Comparison of ENCODE assay signal across 17 cellular contexts in the genomic region with DNA sequence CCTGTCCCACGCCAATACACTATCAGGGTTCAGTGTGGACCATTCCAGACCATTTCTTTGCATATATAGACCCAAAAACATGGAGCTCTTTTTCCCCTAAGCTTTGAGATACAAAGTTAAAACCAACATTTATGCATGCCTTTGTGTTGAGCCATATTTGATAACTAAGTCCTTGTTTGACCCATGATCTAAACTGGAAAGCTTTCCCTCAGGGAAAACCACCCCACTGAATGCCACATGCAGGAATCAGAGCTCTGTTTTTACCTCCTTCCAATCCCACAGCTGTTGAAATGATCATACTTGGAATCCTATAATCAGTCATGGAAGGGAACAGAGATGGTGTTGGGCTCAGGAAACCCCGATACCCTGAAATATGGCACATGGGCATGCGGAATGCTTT. TPM values are rescaled to one million over a fixed set of nuclear protein-coding genes. Genes with fewer than 3 reads are reported as not detected.
DNase-seq lines count a peak whose midpoint lies in the region; ATAC-seq and TF ChIP-seq lines count a peak whose summit lies in the region.
"Had no signal": no experiment of that assay in that cellular context is flagged by ENCODE, and none has a peak within 500 bp of the region (broad histone marks: within the 10 kb centered on the region; RNA-seq: fewer than 3 reads in every experiment).

No MANE protein-coding gene starts in this region.

- intact Hi-C loops in naive thymus-derived CD4-positive, alpha-beta T cell (cut with micrococcal nuclease): no loop called here
- intact Hi-C loops in PC-3 (cut with micrococcal nuclease): no loop called here

- no peaks in the 10 kb centered on the region for H3F3A ChIP-seq in PC-3 (ENCODE audit: low read length, unreplicated experiment)

- H3K27me3 ChIP-seq in brain microvascular endothelial cell (replicated peaks) (no peaks in the 10 kb centered on the region), PC-3 (ENCODE audit: low read length) (no peaks in the 10 kb centered on the region)
- no peaks in the 10 kb centered on the region for H3K27me3 ChIP-seq in naive thymus-derived CD4-positive, alpha-beta T cell (ENCODE audit: control insufficient read depth in 2 of 2, insufficient read depth in 2 of 2, low read length in 2 of 2)

- BruUV-seq in PC-3 (replicated peaks; lab: Mats Ljungman, UMichigan): no TSS peak

- peak; percentile 21 for DNase-seq in AG08395 (ENCODE audit: low spot score)
- peak; percentile 23 for DNase-seq in HS-5 (ENCODE audit: low read depth)
- DNase-seq in brain microvascular endothelial cell: peak; percentile 30
- peak; percentile 95 for DNase-seq in myocyte (ENCODE audit: low read depth)
- no peak for DNase-seq in naive thymus-derived CD4-positive, alpha-beta T cell
- DNase-seq in PC-3: no peak
- DNase-seq in amygdala (lab: John Stamatoyannopoulos, UW): no peak
- no peak for DNase-seq in HEK293T (ENCODE audit: extremely low spot score)
- DNase-seq: activated CD4-positive, alpha-beta T cell treated with anti-CD3 and anti-CD28 coated beads, Interleukin-2, amount 50 U/mL, for 1 hour; cerebellar nuclear complex; GDM1; H9; mammary epithelial cell; NCI-H2029; NCI-H510A treated with DMSO at 0.1 percent for 48 hours had no signal

- CTCF ChIA-PET in naive thymus-derived CD4-positive, alpha-beta T cell (lab: Charles Lee): no interaction called here
- CTCF ChIA-PET in PC-3 (lab: Charles Lee) (no interaction called here), HEK293T (lab: Yijun Ruan, JAX) (interaction anchor here (0.8 kb wide), 1 partner anchor 272 kb away, joined by 3 read pairs; no protein-coding TSS in a partner anchor)

- peaks cover 0 to 5% (median 0%) of the 10 kb centered on the region in 7 donors for H3K4me1 Mint-ChIP-seq in naive thymus-derived CD4-positive, alpha-beta T cell
- H3K4me1 Mint-ChIP-seq: activated naive CD4-positive, alpha-beta T cell treated with anti-CD3 and anti-CD28 coated beads, Interleukin-2, amount 50 U/mL, for 24 hours had no signal

- ATAC-seq in naive thymus-derived CD4-positive, alpha-beta T cell: no peak
- no peak for ATAC-seq in PC-3

- no peaks in the 10 kb centered on the region for H3K9me2 ChIP-seq in PC-3 (replicated peaks; ENCODE audit: low read length)

- H3K4me3 ChIP-seq in brain microvascular endothelial cell (ENCODE audit: low read depth, low read length) (no peak overlapping the region), PC-3 (ENCODE audit: low read length) (no peak overlapping the region)
- H3K4me3 ChIP-seq in naive thymus-derived CD4-positive, alpha-beta T cell (ENCODE audit: low read length): no peak overlapping the region

- no peaks in the 10 kb centered on the region for H3K9me3 ChIP-seq in naive thymus-derived CD4-positive, alpha-beta T cell (ENCODE audit: control insufficient read depth in 2 of 3, low read length in 3 of 3)
- H3K9me3 ChIP-seq in PC-3 (ENCODE audit: low read length): no peaks in the 10 kb centered on the region

- H3K9ac ChIP-seq in PC-3 (ENCODE audit: low read length): no peak overlapping the region

- POLR2A ChIA-PET in naive thymus-derived CD4-positive, alpha-beta T cell (lab: Charles Lee): no interaction called here
- POLR2A ChIA-PET in PC-3 (lab: Charles Lee; ENCODE audit: unreplicated experiment): no interaction called here
- POLR2A ChIA-PET in HEK293T (lab: Yijun Ruan, JAX): no interaction called here

- H3K36me3 Mint-ChIP-seq in naive thymus-derived CD4-positive, alpha-beta T cell: no peaks in the 10 kb centered on the region
- H3K36me3 Mint-ChIP-seq: activated naive CD4-positive, alpha-beta T cell treated with anti-CD3 and anti-CD28 coated beads, Interleukin-2, amount 50 U/mL, for 24 hours had no signal

- no peaks in the 10 kb centered on the region for H3K79me2 ChIP-seq in PC-3 (ENCODE audit: low read length)

- H3K36me3 ChIP-seq in brain microvascular endothelial cell (replicated peaks): no peaks in the 10 kb centered on the region
- no peaks in the 10 kb centered on the region for H3K36me3 ChIP-seq in naive thymus-derived CD4-positive, alpha-beta T cell (ENCODE audit: control insufficient read depth in 2 of 3, insufficient read depth in 3 of 3, low read length in 3 of 3)
- no peaks in the 10 kb centered on the region for H3K36me3 ChIP-seq in PC-3 (ENCODE audit: low read depth, low read length)

- H3K27ac ChIP-seq in brain microvascular endothelial cell (no peak overlapping the region), PC-3 (ENCODE audit: low read length) (no peak overlapping the region)
- H3K27ac ChIP-seq in naive thymus-derived CD4-positive, alpha-beta T cell (ENCODE audit: low read depth, low read length): no peak overlapping the region

- no peaks in the 10 kb centered on the region for H3K9me3 Mint-ChIP-seq in naive thymus-derived CD4-positive, alpha-beta T cell
- H3K9me3 Mint-ChIP-seq: activated naive CD4-positive, alpha-beta T cell treated with anti-CD3 and anti-CD28 coated beads, Interleukin-2, amount 50 U/mL, for 24 hours; H9; neural crest cell had no signal

- no peak overlapping the region for H2AFZ ChIP-seq in PC-3 (ENCODE audit: low read length)

- H4K20me1 ChIP-seq in PC-3 (ENCODE audit: low read length): no peaks in the 10 kb centered on the region

- no peak for TF ChIP-seq CTCF in brain microvascular endothelial cell (IDR thresholded peaks at IDR 0.05; ENCODE audit: low read depth, low read length, missing control alignments)
- TF ChIP-seq CTCF in PC-3 (conservative IDR thresholded peaks at IDR 0.05; ENCODE audit: low read depth, low read length): no peak

- H3K4me2 ChIP-seq in PC-3 (ENCODE audit: low read length): no peak overlapping the region

- H3K4me3 Mint-ChIP-seq in naive thymus-derived CD4-positive, alpha-beta T cell: no peak overlapping the region
- H3K4me3 Mint-ChIP-seq: activated naive CD4-positive, alpha-beta T cell treated with anti-CD3 and anti-CD28 coated beads, Interleukin-2, amount 50 U/mL, for 24 hours; H9; neural crest cell had no signal

- in situ Hi-C loops in brain microvascular endothelial cell (cut with HindIII; ENCODE audit: low pct_ligation_motif_present, low sequenced_read_pairs): loop anchor here (25.0 kb wide), 2 partner anchors 191 to 291 kb away; no protein-coding TSS in a partner anchor

- H3K27ac Mint-ChIP-seq in naive thymus-derived CD4-positive, alpha-beta T cell: no peak overlapping the region
- H3K27ac Mint-ChIP-seq: activated naive CD4-positive, alpha-beta T cell treated with anti-CD3 and anti-CD28 coated beads, Interleukin-2, amount 50 U/mL, for 24 hours had no signal

- H3K27me3 Mint-ChIP-seq in naive thymus-derived CD4-positive, alpha-beta T cell: peaks cover 0 to 14% (median 9%) of the 10 kb centered on the region in 5 donors

- no peaks in the 10 kb centered on the region for H3K4me1 ChIP-seq in naive thymus-derived CD4-positive, alpha-beta T cell (ENCODE audit: control insufficient read depth in 2 of 2, insufficient read depth in 2 of 2, low read length in 2 of 2)
- H3K4me1 ChIP-seq in PC-3 (ENCODE audit: insufficient read depth, low read length): no peaks in the 10 kb centered on the region

TF ChIP-seq in HEK293T, 16 proteins besides CTCF, POLR2A, EP300 and RAD21:
- TF ChIP-seq CTBP1 (IDR thresholded peaks at IDR 0.05; ENCODE audit: borderline replicate concordance) (no peak), LEF1 (IDR thresholded peaks at IDR 0.05; ENCODE audit: borderline replicate concordance) (no peak), NFRKB (IDR thresholded peaks at IDR 0.05) (no peak), PKNOX1 (IDR thresholded peaks at IDR 0.05) (no peak), SUZ12 (IDR thresholded peaks at IDR 0.05) (no peak), SP1 (IDR thresholded peaks at IDR 0.05) (no peak)

RNA-seq across cellular contexts. Expression of gene SLC45A1, which starts 14.8 kb away (rescaled TPM):
- total RNA-seq in myocyte (0.70 and 0.94 TPM in 2 replicates), PC-3 (2014; rRNA removed) (0.62 and 0.75 TPM in 2 replicates)
- 3.0 TPM for polyA plus RNA-seq in myocyte (2012)
- 1 to 10 TPM in 4 of 5 experiments, under 1 TPM in 1; 0.15 to 1.5 (median 1.3) TPM for total RNA-seq in naive thymus-derived CD4-positive, alpha-beta T cell
- under 1 TPM; 0.55 to 0.91 TPM for polyA plus RNA-seq in naive thymus-derived CD4-positive, alpha-beta T cell

Comparison
In these comparisons a context has a peak if more than half of its experiments do, and no peak if none do; other contexts are left out.
1. DNase-seq: peak in AG08395 (single experiment), HS-5 (single experiment), brain microvascular endothelial cell (single experiment) and myocyte (single experiment); none in naive thymus-derived CD4-positive, alpha-beta T cell (0 of 9), PC-3 (single experiment), amygdala (0 of 56) and HEK293T (single experiment).